1 cellular context compared by ENCODE assay signal in the genomic region with DNA sequence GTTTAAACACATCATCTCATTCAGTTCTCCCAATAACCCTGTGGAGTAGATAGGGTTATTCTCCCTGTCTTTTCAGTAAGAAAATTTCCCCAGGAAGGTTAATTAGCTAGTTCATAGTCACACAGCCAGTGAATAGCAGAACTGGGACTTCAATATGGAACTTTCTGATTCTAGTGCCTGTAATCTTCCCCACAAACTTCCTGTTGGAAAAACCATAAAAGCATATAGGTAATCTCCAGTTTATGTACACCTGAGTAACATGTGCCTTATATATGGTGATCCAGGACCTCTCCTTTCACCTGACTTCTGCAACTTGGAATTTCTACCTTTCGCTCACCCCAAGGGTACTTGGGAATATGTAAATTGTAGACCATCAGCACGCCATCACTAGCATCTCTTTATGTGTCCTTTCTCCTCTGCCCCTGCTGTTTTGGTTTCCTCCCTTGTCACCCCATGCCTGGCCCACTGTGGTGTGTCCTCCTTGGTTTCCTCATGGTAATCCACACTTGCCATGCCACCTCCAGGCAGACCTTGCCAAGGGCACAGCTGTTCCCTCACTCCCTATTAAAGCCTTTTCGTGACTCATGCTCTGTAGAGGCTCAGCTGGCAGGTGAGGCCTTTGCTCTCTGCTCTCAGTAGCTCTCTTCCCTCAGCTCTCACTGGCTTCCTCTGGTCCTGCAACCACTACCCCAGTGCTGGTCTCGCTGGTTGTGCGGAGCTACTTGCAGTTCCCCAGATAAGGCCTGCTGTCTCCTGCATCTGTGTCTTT.
TF ChIP-seq lines count a peak whose summit lies in the region.

No MANE protein-coding gene starts in this region.

TF ChIP-seq in HepG2, 621 proteins besides CTCF, POLR2A, EP300 and RAD21 (continued from another document):
- TF ChIP-seq, protein P1, sequence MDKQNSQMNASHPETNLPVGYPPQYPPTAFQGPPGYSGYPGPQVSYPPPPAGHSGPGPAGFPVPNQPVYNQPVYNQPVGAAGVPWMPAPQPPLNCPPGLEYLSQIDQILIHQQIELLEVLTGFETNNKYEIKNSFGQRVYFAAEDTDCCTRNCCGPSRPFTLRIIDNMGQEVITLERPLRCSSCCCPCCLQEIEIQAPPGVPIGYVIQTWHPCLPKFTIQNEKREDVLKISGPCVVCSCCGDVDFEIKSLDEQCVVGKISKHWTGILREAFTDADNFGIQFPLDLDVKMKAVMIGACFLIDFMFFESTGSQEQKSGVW (CRISPR knock-in tag; IDR thresholded peaks at IDR 0.05; ENCODE audit: borderline replicate concordance): no peak
- TF ChIP-seq SNRNP70 (IDR thresholded peaks at IDR 0.05; ENCODE audit: low read depth, low read length) (no peak), ZNF256 (CRISPR knock-in tag; conservative IDR thresholded peaks at IDR 0.05) (no peak), ATF7-NPFF (CRISPR knock-in tag; IDR thresholded peaks at IDR 0.05; ENCODE audit: low read depth) (no peak), GATAD2A (CRISPR knock-in tag; IDR thresholded peaks at IDR 0.05) (no peak), ZNF263 (CRISPR knock-in tag; IDR thresholded peaks at IDR 0.05) (no peak), NFE2 (CRISPR knock-in tag; IDR thresholded peaks at IDR 0.05) (no peak), ZNF136 (CRISPR knock-in tag; IDR thresholded peaks at IDR 0.05; ENCODE audit: low read depth) (no peak), ZNF564 (CRISPR knock-in tag; IDR thresholded peaks at IDR 0.05) (no peak)
- TF ChIP-seq, protein P2, sequence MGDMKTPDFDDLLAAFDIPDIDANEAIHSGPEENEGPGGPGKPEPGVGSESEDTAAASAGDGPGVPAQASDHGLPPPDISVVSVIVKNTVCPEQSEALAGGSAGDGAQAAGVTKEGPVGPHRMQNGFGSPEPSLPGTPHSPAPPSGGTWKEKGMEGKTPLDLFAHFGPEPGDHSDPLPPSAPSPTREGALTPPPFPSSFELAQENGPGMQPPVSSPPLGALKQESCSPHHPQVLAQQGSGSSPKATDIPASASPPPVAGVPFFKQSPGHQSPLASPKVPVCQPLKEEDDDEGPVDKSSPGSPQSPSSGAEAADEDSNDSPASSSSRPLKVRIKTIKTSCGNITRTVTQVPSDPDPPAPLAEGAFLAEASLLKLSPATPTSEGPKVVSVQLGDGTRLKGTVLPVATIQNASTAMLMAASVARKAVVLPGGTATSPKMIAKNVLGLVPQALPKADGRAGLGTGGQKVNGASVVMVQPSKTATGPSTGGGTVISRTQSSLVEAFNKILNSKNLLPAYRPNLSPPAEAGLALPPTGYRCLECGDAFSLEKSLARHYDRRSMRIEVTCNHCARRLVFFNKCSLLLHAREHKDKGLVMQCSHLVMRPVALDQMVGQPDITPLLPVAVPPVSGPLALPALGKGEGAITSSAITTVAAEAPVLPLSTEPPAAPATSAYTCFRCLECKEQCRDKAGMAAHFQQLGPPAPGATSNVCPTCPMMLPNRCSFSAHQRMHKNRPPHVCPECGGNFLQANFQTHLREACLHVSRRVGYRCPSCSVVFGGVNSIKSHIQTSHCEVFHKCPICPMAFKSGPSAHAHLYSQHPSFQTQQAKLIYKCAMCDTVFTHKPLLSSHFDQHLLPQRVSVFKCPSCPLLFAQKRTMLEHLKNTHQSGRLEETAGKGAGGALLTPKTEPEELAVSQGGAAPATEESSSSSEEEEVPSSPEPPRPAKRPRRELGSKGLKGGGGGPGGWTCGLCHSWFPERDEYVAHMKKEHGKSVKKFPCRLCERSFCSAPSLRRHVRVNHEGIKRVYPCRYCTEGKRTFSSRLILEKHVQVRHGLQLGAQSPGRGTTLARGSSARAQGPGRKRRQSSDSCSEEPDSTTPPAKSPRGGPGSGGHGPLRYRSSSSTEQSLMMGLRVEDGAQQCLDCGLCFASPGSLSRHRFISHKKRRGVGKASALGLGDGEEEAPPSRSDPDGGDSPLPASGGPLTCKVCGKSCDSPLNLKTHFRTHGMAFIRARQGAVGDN (CRISPR knock-in tag; IDR thresholded peaks at IDR 0.05): no peak
